Comparison of ENCODE assay signal across 2 cellular contexts in the genomic region with DNA sequence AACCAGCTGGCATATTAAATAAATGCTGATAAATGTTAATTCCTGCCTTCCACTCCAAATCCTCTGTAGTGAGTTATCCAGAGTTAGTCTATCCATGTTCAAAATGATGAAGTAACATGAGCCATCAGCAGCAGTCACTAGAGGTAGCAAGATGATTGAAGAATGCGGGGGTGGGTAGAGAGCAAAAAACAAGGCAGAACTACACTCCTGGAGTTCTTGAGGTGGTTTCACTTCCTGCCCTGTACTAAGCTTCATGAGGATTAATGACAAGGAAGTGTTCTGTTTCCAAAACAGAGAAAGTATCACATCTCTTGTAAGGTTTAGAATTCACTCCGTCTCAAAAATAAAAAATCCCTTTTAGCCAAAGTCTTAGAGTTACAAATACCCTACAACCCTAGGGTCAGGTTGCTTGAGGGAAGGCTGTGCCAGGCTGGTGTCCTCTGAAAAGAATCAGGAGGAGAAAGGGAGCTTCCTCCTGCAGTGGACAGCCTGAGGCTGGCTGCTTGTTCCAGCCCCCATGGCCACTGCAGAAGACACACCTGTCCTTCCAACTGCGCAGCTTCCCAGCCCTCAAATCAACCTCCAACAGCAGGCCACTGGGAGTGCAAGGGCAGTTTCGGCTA.
TF ChIP-seq lines count a peak whose summit lies in the region.

No MANE protein-coding gene starts in this region.

TF ChIP-seq in HepG2, 621 proteins besides CTCF, POLR2A, EP300 and RAD21 (continued from another document):
- TF ChIP-seq ZNF773 (CRISPR knock-in tag; IDR thresholded peaks at IDR 0.05; ENCODE audit: borderline replicate concordance) (no peak), ZNF350 (CRISPR knock-in tag; IDR thresholded peaks at IDR 0.05; ENCODE audit: borderline replicate concordance, low read depth) (no peak), ZKSCAN5 (CRISPR knock-in tag; IDR thresholded peaks at IDR 0.05) (no peak), NR2F1 (CRISPR knock-in tag; IDR thresholded peaks at IDR 0.05) (no peak), NONO (IDR thresholded peaks at IDR 0.05) (no peak), NONO (CRISPR knock-in tag; conservative IDR thresholded peaks at IDR 0.05) (no peak), ZNF225 (CRISPR knock-in tag; IDR thresholded peaks at IDR 0.05) (no peak), KLF12 (CRISPR knock-in tag; IDR thresholded peaks at IDR 0.05; ENCODE audit: borderline replicate concordance) (no peak)
- TF ChIP-seq, protein P1, sequence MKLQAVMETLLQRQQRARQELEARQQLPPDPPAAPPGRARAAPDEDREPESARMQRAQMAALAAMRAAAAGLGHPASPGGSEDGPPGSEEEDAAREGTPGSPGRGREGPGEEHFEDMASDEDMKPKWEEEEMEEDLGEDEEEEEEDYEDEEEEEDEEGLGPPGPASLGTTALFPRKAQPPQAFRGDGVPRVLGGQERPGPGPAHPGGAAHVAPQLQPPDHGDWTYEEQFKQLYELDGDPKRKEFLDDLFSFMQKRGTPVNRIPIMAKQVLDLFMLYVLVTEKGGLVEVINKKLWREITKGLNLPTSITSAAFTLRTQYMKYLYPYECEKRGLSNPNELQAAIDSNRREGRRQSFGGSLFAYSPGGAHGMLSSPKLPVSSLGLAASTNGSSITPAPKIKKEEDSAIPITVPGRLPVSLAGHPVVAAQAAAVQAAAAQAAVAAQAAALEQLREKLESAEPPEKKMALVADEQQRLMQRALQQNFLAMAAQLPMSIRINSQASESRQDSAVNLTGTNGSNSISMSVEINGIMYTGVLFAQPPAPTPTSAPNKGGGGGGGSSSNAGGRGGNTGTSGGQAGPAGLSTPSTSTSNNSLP (IDR thresholded peaks at IDR 0.05; ENCODE audit: low read depth, low read length): no peak

TF ChIP-seq in K562, 482 proteins besides CTCF, POLR2A, EP300 and RAD21 (continued from another document):
- TF ChIP-seq PHF21A (IDR thresholded peaks at IDR 0.05; ENCODE audit: borderline replicate concordance, low read depth): no peak
- TF ChIP-seq, protein P2, sequence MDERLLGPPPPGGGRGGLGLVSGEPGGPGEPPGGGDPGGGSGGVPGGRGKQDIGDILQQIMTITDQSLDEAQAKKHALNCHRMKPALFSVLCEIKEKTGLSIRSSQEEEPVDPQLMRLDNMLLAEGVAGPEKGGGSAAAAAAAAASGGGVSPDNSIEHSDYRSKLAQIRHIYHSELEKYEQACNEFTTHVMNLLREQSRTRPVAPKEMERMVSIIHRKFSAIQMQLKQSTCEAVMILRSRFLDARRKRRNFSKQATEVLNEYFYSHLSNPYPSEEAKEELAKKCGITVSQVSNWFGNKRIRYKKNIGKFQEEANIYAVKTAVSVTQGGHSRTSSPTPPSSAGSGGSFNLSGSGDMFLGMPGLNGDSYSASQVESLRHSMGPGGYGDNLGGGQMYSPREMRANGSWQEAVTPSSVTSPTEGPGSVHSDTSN (CRISPR knock-in tag; IDR thresholded peaks at IDR 0.05; ENCODE audit: low read depth): no peak
- TF ChIP-seq, protein P2 (tag; conservative IDR thresholded peaks at IDR 0.05; ENCODE audit: low read depth): peak; percentile 21; the same call in 1 of the 2 replicates
- TF ChIP-seq, protein P3, sequence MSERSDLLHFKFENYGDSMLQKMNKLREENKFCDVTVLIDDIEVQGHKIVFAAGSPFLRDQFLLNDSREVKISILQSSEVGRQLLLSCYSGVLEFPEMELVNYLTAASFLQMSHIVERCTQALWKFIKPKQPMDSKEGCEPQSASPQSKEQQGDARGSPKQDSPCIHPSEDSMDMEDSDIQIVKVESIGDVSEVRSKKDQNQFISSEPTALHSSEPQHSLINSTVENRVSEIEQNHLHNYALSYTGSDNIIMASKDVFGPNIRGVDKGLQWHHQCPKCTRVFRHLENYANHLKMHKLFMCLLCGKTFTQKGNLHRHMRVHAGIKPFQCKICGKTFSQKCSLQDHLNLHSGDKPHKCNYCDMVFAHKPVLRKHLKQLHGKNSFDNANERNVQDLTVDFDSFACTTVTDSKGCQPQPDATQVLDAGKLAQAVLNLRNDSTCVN (CRISPR knock-in tag; IDR thresholded peaks at IDR 0.05): no peak
- TF ChIP-seq HLTF (IDR thresholded peaks at IDR 0.05): no peak
